ENCODE assay signal across 24 cellular contexts in genomic region chr3:32195995-32196540, GRCh38.
"Had no signal": no experiment of that assay in that cellular context is flagged by ENCODE, and none has a peak within 500 bp of the region (broad histone marks: within the 10 kb centered on the region; RNA-seq: fewer than 3 reads in every experiment).

No MANE protein-coding gene starts in this region.

- FAIRE-seq: colon, islet of Langerhans had no signal

- H3K4me3 ChIP-seq: adrenal gland, ascending aorta, dorsolateral prefrontal cortex, esophagus squamous epithelium, gastrocnemius medialis, psoas muscle, right atrium auricular region, spleen, thoracic aorta, upper lobe of left lung had no signal

- H3K27me3 ChIP-seq: adrenal gland, ascending aorta, gastrocnemius medialis, right atrium auricular region, upper lobe of left lung had no signal

- H3K36me3 ChIP-seq: adrenal gland, ascending aorta, esophagus squamous epithelium, gastrocnemius medialis, right atrium auricular region, spleen, thoracic aorta, upper lobe of left lung had no signal

- H3K27ac ChIP-seq: adrenal gland, ascending aorta, dorsolateral prefrontal cortex, esophagus squamous epithelium, gastrocnemius medialis, psoas muscle, right atrium auricular region, spleen, thoracic aorta, upper lobe of left lung had no signal

- H3K9me3 ChIP-seq: adrenal gland, ascending aorta, esophagus squamous epithelium, gastrocnemius medialis, psoas muscle, right atrium auricular region, spleen, thoracic aorta, upper lobe of left lung had no signal

- H3K4me1 ChIP-seq: adrenal gland, ascending aorta, psoas muscle, spleen had no signal

- ATAC-seq: activated T-cell treated with anti-CD3 and anti-CD28 coated beads, Interleukin-2, amount 50 U/mL, for 4 hours; gastrocnemius medialis; left ventricle myocardium superior; natural killer cell treated with Interleukin-12 subunit alpha and Interleukin-12 subunit beta and Interleukin-15 and Interleukin-18, amount 100 ng/mL, for 72 hours; psoas muscle had no signal

- DNase-seq: activated CD4-positive, alpha-beta T cell treated with anti-CD3 and anti-CD28 coated beads for 4 hours; activated CD4-positive, alpha-beta T cell treated with anti-CD3 and anti-CD28 coated beads, Interleukin-2, amount 50 U/mL, for 48 hours; activated CD4-positive, CD25-positive, alpha-beta regulatory T cell; activated CD8-positive, alpha-beta memory T cell treated with anti-CD3 and anti-CD28 coated beads, Interleukin-2, amount 50 U/mL, for 48 hours; activated naive CD4-positive, alpha-beta T cell; activated T-cell treated with anti-CD3 and anti-CD28 coated beads, Interleukin-2, amount 50 U/mL, for 4 hours; adrenal gland; dorsolateral prefrontal cortex; esophagus squamous epithelium; gastrocnemius medialis; head of caudate nucleus; left ventricle myocardium superior; midbrain; psoas muscle; spleen; stimulated activated CD4-positive, alpha-beta T cell treated with anti-CD3 and anti-CD28 coated beads, Interleukin-4, amount 100 ng/mL, for 24 hours; stimulated activated naive CD4-positive, alpha-beta T cell treated with Interleukin-2 at 50 U/mL for 16 hours; upper lobe of left lung had no signal
